Comparison of ENCODE assay signal across 2 cellular contexts in genomic region chr9:109129470-109130197, GRCh38.
TF ChIP-seq lines count a peak whose summit lies in the region.

No MANE protein-coding gene starts in this region.

TF ChIP-seq in A549, 52 proteins besides CTCF, POLR2A, EP300 and RAD21:
- TF ChIP-seq MAFK (IDR thresholded peaks at IDR 0.05; ENCODE audit: partially characterized antibody) (peak; percentile 65), KDM5A (IDR thresholded peaks at IDR 0.05) (no peak), NR3C1 (IDR thresholded peaks at IDR 0.05) (no peak)

TF ChIP-seq in endothelial cell of umbilical vein, 7 proteins besides CTCF, POLR2A, EP300 and RAD21:
- TF ChIP-seq EZH2 (IDR thresholded peaks at IDR 0.05; ENCODE audit: borderline replicate concordance, low read depth, low read length, severe bottlenecking), result no peak
- TF ChIP-seq GATA2 (IDR thresholded peaks at IDR 0.05; ENCODE audit: insufficient read depth, insufficient read length, low read depth, low read length), result no peak
- no peak for TF ChIP-seq JUN (IDR thresholded peaks at IDR 0.05; ENCODE audit: borderline replicate concordance, insufficient read depth, insufficient read length, low read depth)
- TF ChIP-seq MYC (IDR thresholded peaks at IDR 0.05; ENCODE audit: low read depth, low read length), result no peak
- TF ChIP-seq MAX (IDR thresholded peaks at IDR 0.05; ENCODE audit: insufficient read depth, insufficient read length), result no peak
- TF ChIP-seq FOS (IDR thresholded peaks at IDR 0.05; ENCODE audit: borderline replicate concordance, insufficient read depth, low read length), result no peak
- no peak for TF ChIP-seq POLR2AphosphoS5 (IDR thresholded peaks at IDR 0.05; ENCODE audit: insufficient read depth, low read depth, low read length)
